In genomic region chr7:132087421-132087820, GRCh38 we compare ENCODE assay signal across 9 cellular contexts.
"Had no signal": no experiment of that assay in that cellular context is flagged by ENCODE, and none has a peak within 500 bp of the region (broad histone marks: within the 10 kb centered on the region; RNA-seq: fewer than 3 reads in every experiment).

No MANE protein-coding gene starts in this region.

- ATAC-seq: HCT116, HepG2 had no signal

- H3K36me3 ChIP-seq: HAP-1 had no signal

- H3K9me3 ChIP-seq: HAP-1 had no signal

- H3K9ac ChIP-seq: GM23248 had no signal

- H3K4me3 ChIP-seq: GM23248, HAP-1 had no signal

- H3K9me3 Mint-ChIP-seq: HFFc6, IgD-negative memory B cell had no signal

- H2AFZ ChIP-seq: GM23248 had no signal

- DNase-seq: GM23248, GOT3, H7, HFFc6 had no signal

- H3K4me1 ChIP-seq: HAP-1 had no signal

- H3K27ac Mint-ChIP-seq: HFFc6, IgD-negative memory B cell had no signal

- H3K27ac ChIP-seq: GM23248, HL-60 had no signal

- H3K4me1 Mint-ChIP-seq: IgD-negative memory B cell had no signal

- H3K4me3 Mint-ChIP-seq: HFFc6, IgD-negative memory B cell had no signal
